In genomic region chr10:79509949-79510516, GRCh38 we compare ENCODE assay signal across 10 cellular contexts. TPM values are rescaled to one million over a fixed set of nuclear protein-coding genes. Genes with fewer than 3 reads are reported as not detected.
"Had no signal": no experiment of that assay in that cellular context is flagged by ENCODE, and none has a peak within 500 bp of the region (broad histone marks: within the 10 kb centered on the region; RNA-seq: fewer than 3 reads in every experiment).

No MANE protein-coding gene starts in this region.

RNA-seq across cellular contexts. Expression of gene SFTPA2, which starts 50.2 kb away (rescaled TPM):
- total RNA-seq: activated CD4-positive, alpha-beta memory T cell treated with anti-CD3 and anti-CD28 coated beads, Interleukin-2, amount 10 ng/mL, durations not matched to agents 7 days and 5 days; activated CD8-positive, alpha-beta memory T cell treated with anti-CD3 and anti-CD28 coated beads, Interleukin-2, amount 10 ng/mL, durations not matched to agents 7 days and 5 days; M059J; PC-9; SJSA1; T-helper 1 cell treated with Interleukin-12 subunit alpha and Interleukin-12 subunit beta and Interleukin-4 antibody, amounts not matched to agents 30 ng/mL and 1 ng/mL, for 36 hours; T-helper 2 cell treated with Interferon-gamma antibody and Interleukin-4, amounts not matched to agents 100 ng/mL and 5 ng/mL, for 36 hours had no signal
- polyA plus RNA-seq: cardiac muscle cell, K562, SK-N-SH had no signal
